ENCODE assay signal across 9 cellular contexts in the genomic region with DNA sequence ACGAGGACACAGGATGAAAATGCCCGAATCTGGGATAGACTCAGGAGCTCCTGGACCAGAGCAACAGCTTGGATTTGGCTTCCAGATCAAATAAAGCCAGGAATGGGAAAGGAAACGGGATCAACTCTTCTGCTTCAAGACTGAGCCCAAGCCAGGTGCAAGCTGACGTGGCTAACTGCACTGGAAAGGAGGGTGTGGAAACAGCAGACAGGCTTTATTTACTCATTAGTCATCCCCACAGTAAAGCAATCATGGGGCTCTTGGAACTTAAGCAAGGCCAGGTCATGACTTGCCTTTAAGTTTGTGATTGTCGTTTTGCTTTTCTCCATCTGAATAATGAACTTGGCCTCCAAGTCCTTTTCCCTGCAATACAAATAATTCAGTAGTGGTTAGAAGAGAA. TPM values are rescaled to one million over a fixed set of nuclear protein-coding genes. Genes with fewer than 3 reads are reported as not detected.
DNase-seq lines count a peak whose midpoint lies in the region; TF ChIP-seq lines count a peak whose summit lies in the region.
"Had no signal": no experiment of that assay in that cellular context is flagged by ENCODE, and none has a peak within 500 bp of the region (broad histone marks: within the 10 kb centered on the region; RNA-seq: fewer than 3 reads in every experiment).

No MANE protein-coding gene starts in this region.

- H3K9me3 ChIP-seq in Peyer's patch, result no peaks in the 10 kb centered on the region
- H3K9me3 ChIP-seq in suprapubic skin, result peaks cover 5% of the 10 kb centered on the region
- H3K9me3 ChIP-seq in tibial nerve, result no peaks in the 10 kb centered on the region

- H3K4me3 ChIP-seq in Peyer's patch, result no peak overlapping the region
- H3K4me3 ChIP-seq in foreskin fibroblast (ENCODE audit: low read depth in 1 of 2, low read length in 2 of 2), result no peak overlapping the region
- H3K4me3 ChIP-seq in suprapubic skin, result no peak overlapping the region
- no peak overlapping the region for H3K4me3 ChIP-seq in tibial nerve

- H3K27me3 ChIP-seq in Peyer's patch (no peaks in the 10 kb centered on the region), suprapubic skin (no peaks in the 10 kb centered on the region), tibial nerve (no peaks in the 10 kb centered on the region)

- H3K27ac ChIP-seq in Peyer's patch, result peak overlapping the region in 3 of 4 donors; percentile 58 to 88 (median 61)
- peak overlapping the region; percentile 79 for H3K27ac ChIP-seq in suprapubic skin
- peak overlapping the region in 1 of 4 donors; percentile 31 for H3K27ac ChIP-seq in tibial nerve

- TF ChIP-seq POLR2A in Peyer's patch (IDR thresholded peaks at IDR 0.05) (peak in 1 of 2 donors; percentile 53), suprapubic skin (IDR thresholded peaks at IDR 0.05) (no peak), tibial nerve (IDR thresholded peaks at IDR 0.05) (no peak)

- no peak for TF ChIP-seq EP300 in suprapubic skin (IDR thresholded peaks at IDR 0.05)
- TF ChIP-seq EP300 in tibial nerve (IDR thresholded peaks at IDR 0.05), result no peak

- peak; percentile 66 for DNase-seq in HT-29 (ENCODE audit: low spot score)
- DNase-seq in Peyer's patch, result peak in 2 of 3 donors; percentile 77 to 85
- DNase-seq in foreskin fibroblast, result peak; percentile 57 to 83
- DNase-seq in suprapubic skin (ENCODE audit: low spot score in 2 of 2), result no peak
- DNase-seq in COR-L47 (lab: John Stamatoyannopoulos, UW), result no peak
- no peak for DNase-seq in pons (ENCODE audit: low spot score)
- DNase-seq in tibial nerve (ENCODE audit: low spot score in 2 of 2), result no peak
- DNase-seq in GF-D8 (lab: John Stamatoyannopoulos, UW), result no peak
- DNase-seq: effector CD4-positive, alpha-beta T cell had no signal

- H3K4me1 ChIP-seq in Peyer's patch, result peaks cover 0 to 28% (median 0%) of the 10 kb centered on the region in 4 donors
- H3K4me1 ChIP-seq in suprapubic skin, result peaks cover 8% of the 10 kb centered on the region
- H3K4me1 ChIP-seq in tibial nerve, result peaks cover 0 to 8% (median 0%) of the 10 kb centered on the region in 4 donors

- TF ChIP-seq CTCF in Peyer's patch (IDR thresholded peaks at IDR 0.05) (no peak), foreskin fibroblast (IDR thresholded peaks at IDR 0.05; ENCODE audit: low read depth, low read length) (no peak), suprapubic skin (IDR thresholded peaks at IDR 0.05) (no peak), tibial nerve (IDR thresholded peaks at IDR 0.05) (no peak)

- 36% methylated on average over 5 of the region's 5 CpGs for WGBS in suprapubic skin
- WGBS in tibial nerve, 2 donors, result 51 to 67% methylated on average over 5 of the region's 5 CpGs

- peaks cover 0 to 14% (median 0%) of the 10 kb centered on the region in 3 donors for H3K36me3 ChIP-seq in Peyer's patch
- no peaks in the 10 kb centered on the region for H3K36me3 ChIP-seq in suprapubic skin
- peaks cover 0 to 14% (median 0%) of the 10 kb centered on the region in 3 donors for H3K36me3 ChIP-seq in tibial nerve

RNA-seq across cellular contexts. Expression of gene KIF16B, which starts 45.2 kb away (rescaled TPM):
- 4.2 and 5.7 TPM in 2 replicates for total RNA-seq in HT-29 (2014; rRNA removed; shearing (Covaris generic))
- 100 to 1,000 TPM in 1 of 4 donors, 10 to 100 TPM in 3; 70.5 to 169 (median 80.2) TPM for total RNA-seq in Peyer's patch
- total RNA-seq in suprapubic skin, result 10 to 100 TPM; 23.7 to 64.0 (median 38.2) TPM
- 10 to 100 TPM; 19.9 to 40.2 (median 20.5) TPM for total RNA-seq in tibial nerve

Comparison
In these comparisons a context has a peak if more than half of its experiments do, and no peak if none do; other contexts are left out.
1. DNase-seq: peak in HT-29 (single experiment), Peyer's patch (2 of 3) and foreskin fibroblast (2 of 2); none in suprapubic skin (0 of 2), COR-L47 (single experiment), pons (single experiment), tibial nerve (0 of 2) and GF-D8 (single experiment).